In the genomic region with DNA sequence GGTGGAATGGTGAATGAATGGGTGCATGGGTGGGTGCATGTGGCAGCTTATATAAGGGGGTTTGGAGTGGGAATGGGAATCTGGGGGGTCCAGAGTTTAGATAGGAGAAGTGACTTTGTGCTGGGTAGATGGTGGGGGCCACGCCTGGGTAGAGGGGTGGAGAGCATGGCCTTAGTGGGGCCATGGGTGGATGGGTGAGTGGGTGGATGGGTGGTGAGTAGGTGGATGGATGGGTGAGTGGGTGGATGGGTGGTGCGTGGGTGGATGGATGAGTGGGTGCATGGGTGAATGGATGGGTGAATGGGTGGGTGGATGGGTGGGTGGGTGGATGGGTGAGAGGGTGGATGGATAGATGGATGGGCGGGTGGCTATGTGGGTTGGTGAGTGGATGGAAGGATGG, we compare ENCODE assay signal across 22 cellular contexts. TPM values are rescaled to one million over a fixed set of nuclear protein-coding genes. Genes with fewer than 3 reads are reported as not detected.
"Had no signal": no experiment of that assay in that cellular context is flagged by ENCODE, and none has a peak within 500 bp of the region (broad histone marks: within the 10 kb centered on the region; RNA-seq: fewer than 3 reads in every experiment).

No MANE protein-coding gene starts in this region.

- H3K9me3 Mint-ChIP-seq: activated CD4-positive, alpha-beta memory T cell treated with anti-CD3 and anti-CD28 coated beads, Interleukin-2, amount 10 ng/mL, durations not matched to agents 7 days and 5 days; mesothelial cell of epicardium; nephron progenitor cell; stimulated activated naive CD8-positive, alpha-beta T cell treated with anti-CD3 and anti-CD28 coated beads, Interleukin-15, amount 100 ng/mL, for 72 hours; T-helper 2 cell treated with Interferon-gamma antibody and Interleukin-4, amounts not matched to agents 5 μg/mL and 100 μg/mL, for 36 hours; WTC11 had no signal

- H3K4me3 ChIP-seq: body of pancreas, colonic mucosa, lung, SK-N-MC, suprapubic skin had no signal

- H3K4me1 ChIP-seq: body of pancreas, colonic mucosa, suprapubic skin had no signal

- H3K36me3 Mint-ChIP-seq: mesothelial cell of epicardium, WTC11 had no signal

- H3K27ac ChIP-seq: body of pancreas, colonic mucosa, SK-N-MC, suprapubic skin had no signal

- H3K27me3 ChIP-seq: body of pancreas, colonic mucosa, suprapubic skin had no signal

- ATAC-seq: body of pancreas, WTC11 had no signal

- H3K9me3 ChIP-seq: body of pancreas, colonic mucosa, suprapubic skin had no signal

- H3K4me1 Mint-ChIP-seq: mesothelial cell of epicardium, nephron progenitor cell had no signal

- H3K27ac Mint-ChIP-seq: activated CD4-positive, alpha-beta memory T cell treated with anti-CD3 and anti-CD28 coated beads, Interleukin-2, amount 10 ng/mL, durations not matched to agents 7 days and 5 days; mesothelial cell of epicardium; nephron progenitor cell; progenitor cell of endocrine pancreas; stimulated activated naive CD8-positive, alpha-beta T cell treated with anti-CD3 and anti-CD28 coated beads, Interleukin-15, amount 100 ng/mL, for 72 hours; T-helper 2 cell treated with Interferon-gamma antibody and Interleukin-4, amounts not matched to agents 5 μg/mL and 100 μg/mL, for 36 hours; WTC11 had no signal

- H3K36me3 ChIP-seq: colonic mucosa, suprapubic skin had no signal

- H3K4me3 Mint-ChIP-seq: activated CD4-positive, alpha-beta memory T cell treated with anti-CD3 and anti-CD28 coated beads, Interleukin-2, amount 10 ng/mL, durations not matched to agents 7 days and 5 days; mesothelial cell of epicardium; nephron progenitor cell; stimulated activated naive CD8-positive, alpha-beta T cell treated with anti-CD3 and anti-CD28 coated beads, Interleukin-15, amount 100 ng/mL, for 72 hours; T-helper 2 cell treated with Interferon-gamma antibody and Interleukin-4, amounts not matched to agents 5 μg/mL and 100 μg/mL, for 36 hours; WTC11 had no signal

- H3K27me3 Mint-ChIP-seq: stimulated activated naive CD8-positive, alpha-beta T cell treated with anti-CD3 and anti-CD28 coated beads, Interleukin-15, amount 100 ng/mL, for 72 hours had no signal

- FAIRE-seq: endometrium, keratinocyte had no signal

- DNase-seq: activated CD4-positive, alpha-beta memory T cell treated with anti-CD3 and anti-CD28 coated beads, Interleukin-2, amount 10 ng/mL, durations not matched to agents 7 days and 5 days; activated CD4-positive, alpha-beta T cell treated with anti-CD3 and anti-CD28 coated beads for 4 hours; activated naive CD4-positive, alpha-beta T cell treated with Interleukin-2 at 50 U/mL for 16 hours; body of pancreas; colonic mucosa; erythroblast; foreskin melanocyte; hypothalamus; nephron progenitor cell; stimulated activated CD4-positive, alpha-beta T cell treated with anti-CD3 and anti-CD28 coated beads, Interleukin-12 subunit alpha, Interleukin-12 subunit beta, amount 100 ng/mL, for 4 hours; stimulated activated CD4-positive, alpha-beta T cell treated with anti-CD3 and anti-CD28 coated beads, Interleukin-1b, Interleukin-23, amount 100 ng/mL, for 48 hours; trophoblast cell had no signal

RNA-seq across cellular contexts. Expression of a gene that starts 53.9 kb away (rescaled TPM):
- total RNA-seq: progenitor cell of endocrine pancreas, WTC11 had no signal
- polyA plus RNA-seq: keratinocyte had no signal

RNA-seq across cellular contexts. Expression of a gene that starts 56.6 kb away (rescaled TPM):
- total RNA-seq: activated CD4-positive, alpha-beta memory T cell treated with anti-CD3 and anti-CD28 coated beads, Interleukin-2, amount 10 ng/mL, durations not matched to agents 7 days and 5 days; mesothelial cell of epicardium; progenitor cell of endocrine pancreas; WTC11 had no signal
- polyA plus RNA-seq: keratinocyte had no signal
